ENCODE assay signal across 1 cellular context in the genomic region with DNA sequence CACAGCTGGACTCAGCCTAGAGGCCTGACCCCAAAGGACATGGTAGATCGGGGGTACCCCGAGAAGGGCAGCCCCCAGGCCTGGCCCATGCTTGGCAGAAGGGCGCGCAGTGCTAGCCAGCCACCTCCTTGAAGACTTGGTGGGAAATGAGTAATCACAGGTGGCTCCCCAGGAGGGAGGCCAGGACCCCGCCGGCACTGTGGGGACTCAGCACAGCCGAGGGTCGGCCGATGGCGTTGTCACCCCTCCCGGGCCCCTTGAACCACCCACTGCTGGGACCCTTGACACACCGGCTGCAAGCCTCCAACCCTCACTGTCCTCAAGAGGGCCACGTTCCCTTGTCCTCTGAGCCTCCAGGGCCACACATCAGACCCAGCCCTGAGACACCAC.
TF ChIP-seq lines count a peak whose summit lies in the region.

No MANE protein-coding gene starts in this region.

TF ChIP-seq in GM23338, 12 proteins besides CTCF, POLR2A, EP300 and RAD21 (continued from another document):
- TF ChIP-seq, protein P1, sequence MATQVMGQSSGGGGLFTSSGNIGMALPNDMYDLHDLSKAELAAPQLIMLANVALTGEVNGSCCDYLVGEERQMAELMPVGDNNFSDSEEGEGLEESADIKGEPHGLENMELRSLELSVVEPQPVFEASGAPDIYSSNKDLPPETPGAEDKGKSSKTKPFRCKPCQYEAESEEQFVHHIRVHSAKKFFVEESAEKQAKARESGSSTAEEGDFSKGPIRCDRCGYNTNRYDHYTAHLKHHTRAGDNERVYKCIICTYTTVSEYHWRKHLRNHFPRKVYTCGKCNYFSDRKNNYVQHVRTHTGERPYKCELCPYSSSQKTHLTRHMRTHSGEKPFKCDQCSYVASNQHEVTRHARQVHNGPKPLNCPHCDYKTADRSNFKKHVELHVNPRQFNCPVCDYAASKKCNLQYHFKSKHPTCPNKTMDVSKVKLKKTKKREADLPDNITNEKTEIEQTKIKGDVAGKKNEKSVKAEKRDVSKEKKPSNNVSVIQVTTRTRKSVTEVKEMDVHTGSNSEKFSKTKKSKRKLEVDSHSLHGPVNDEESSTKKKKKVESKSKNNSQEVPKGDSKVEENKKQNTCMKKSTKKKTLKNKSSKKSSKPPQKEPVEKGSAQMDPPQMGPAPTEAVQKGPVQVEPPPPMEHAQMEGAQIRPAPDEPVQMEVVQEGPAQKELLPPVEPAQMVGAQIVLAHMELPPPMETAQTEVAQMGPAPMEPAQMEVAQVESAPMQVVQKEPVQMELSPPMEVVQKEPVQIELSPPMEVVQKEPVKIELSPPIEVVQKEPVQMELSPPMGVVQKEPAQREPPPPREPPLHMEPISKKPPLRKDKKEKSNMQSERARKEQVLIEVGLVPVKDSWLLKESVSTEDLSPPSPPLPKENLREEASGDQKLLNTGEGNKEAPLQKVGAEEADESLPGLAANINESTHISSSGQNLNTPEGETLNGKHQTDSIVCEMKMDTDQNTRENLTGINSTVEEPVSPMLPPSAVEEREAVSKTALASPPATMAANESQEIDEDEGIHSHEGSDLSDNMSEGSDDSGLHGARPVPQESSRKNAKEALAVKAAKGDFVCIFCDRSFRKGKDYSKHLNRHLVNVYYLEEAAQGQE (IDR thresholded peaks at IDR 0.05; ENCODE audit: unreplicated experiment) = no peak
- no peak for TF ChIP-seq JUNB (IDR thresholded peaks at IDR 0.05; ENCODE audit: unreplicated experiment)
- TF ChIP-seq ZNF114 (CRISPR knock-in tag; IDR thresholded peaks at IDR 0.05) = no peak
- TF ChIP-seq ZNF331 (CRISPR knock-in tag; IDR thresholded peaks at IDR 0.05; ENCODE audit: low read depth) = no peak
- TF ChIP-seq, protein P2, sequence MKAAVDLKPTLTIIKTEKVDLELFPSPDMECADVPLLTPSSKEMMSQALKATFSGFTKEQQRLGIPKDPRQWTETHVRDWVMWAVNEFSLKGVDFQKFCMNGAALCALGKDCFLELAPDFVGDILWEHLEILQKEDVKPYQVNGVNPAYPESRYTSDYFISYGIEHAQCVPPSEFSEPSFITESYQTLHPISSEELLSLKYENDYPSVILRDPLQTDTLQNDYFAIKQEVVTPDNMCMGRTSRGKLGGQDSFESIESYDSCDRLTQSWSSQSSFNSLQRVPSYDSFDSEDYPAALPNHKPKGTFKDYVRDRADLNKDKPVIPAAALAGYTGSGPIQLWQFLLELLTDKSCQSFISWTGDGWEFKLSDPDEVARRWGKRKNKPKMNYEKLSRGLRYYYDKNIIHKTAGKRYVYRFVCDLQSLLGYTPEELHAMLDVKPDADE (IDR thresholded peaks at IDR 0.05) = no peak
- TF ChIP-seq CREB1 (CRISPR knock-in tag; IDR thresholded peaks at IDR 0.05; ENCODE audit: low read depth) = no peak
